Comparison of ENCODE assay signal across 8 cellular contexts in the genomic region with DNA sequence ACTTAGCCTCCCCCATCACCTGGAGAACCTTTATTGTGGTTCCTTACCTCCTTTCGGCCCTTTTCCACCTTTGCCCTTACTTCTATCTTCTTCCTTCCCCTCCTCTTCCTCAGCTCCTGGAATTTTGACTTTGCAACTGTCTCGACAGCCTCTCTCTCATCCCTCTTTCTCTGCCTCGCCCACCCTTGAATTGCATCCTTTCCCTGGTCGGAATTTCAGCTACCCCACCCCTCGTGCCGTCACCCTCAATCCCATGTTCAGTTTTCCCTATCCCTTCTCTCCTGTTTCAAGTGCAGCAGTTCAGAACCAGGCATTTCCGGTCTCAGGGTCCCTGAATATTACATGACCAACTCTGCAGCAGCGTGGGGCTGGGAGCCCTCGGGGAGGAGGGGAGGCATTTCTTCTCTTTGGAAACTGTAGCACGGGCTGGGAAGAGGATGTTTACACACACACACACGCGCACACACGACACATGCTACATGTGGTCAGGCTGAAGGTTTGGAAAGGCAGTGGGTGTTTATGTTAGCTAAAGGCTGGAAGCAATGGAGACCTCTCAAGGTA. TPM values are rescaled to one million over a fixed set of nuclear protein-coding genes. Genes with fewer than 3 reads are reported as not detected.
DNase-seq lines count a peak whose midpoint lies in the region; ATAC-seq and TF ChIP-seq lines count a peak whose summit lies in the region.

No MANE protein-coding gene starts in this region.

- no peak overlapping the region for H2AK5ac ChIP-seq in H9 (ENCODE audit: insufficient read length, low read length)

- no peak overlapping the region for H4K5ac ChIP-seq in H9 (ENCODE audit: insufficient read length, low read depth, low read length)

- CTCF ChIA-PET in T-cell (lab: Charles Lee): interaction anchor here in 1 of 2 donors (0.5 kb wide), 1 partner anchor 35 kb away, joined by 3 read pairs; no protein-coding TSS in a partner anchor
- CTCF ChIA-PET in naive thymus-derived CD4-positive, alpha-beta T cell (lab: Charles Lee): interaction anchor here (1.0 to 1.2 kb wide), 2 partner anchors 17 to 47 kb away, joined by 3 to 4 read pairs; no protein-coding TSS in a partner anchor

- H3K27ac ChIP-seq in H9 (ENCODE audit: insufficient read length, low read depth, low read length): no peak overlapping the region
- peak overlapping the region; percentile 85 for H3K27ac ChIP-seq in naive thymus-derived CD4-positive, alpha-beta T cell (ENCODE audit: low read depth, low read length)

- peak overlapping the region; percentile 87 for H3K4me3 ChIP-seq in naive thymus-derived CD4-positive, alpha-beta T cell (ENCODE audit: low read length)

- peak overlapping the region; percentile 41 to 72 (median 53) for H3K27ac Mint-ChIP-seq in H9
- peak overlapping the region; percentile 84 to 86 for H3K27ac Mint-ChIP-seq in T-cell
- peak overlapping the region; percentile 79 to 95 (median 86) for H3K27ac Mint-ChIP-seq in naive thymus-derived CD4-positive, alpha-beta T cell

- H4K8ac ChIP-seq in H9 (replicated peaks; ENCODE audit: insufficient read length, low read depth, low read length): no peak overlapping the region

- no peaks in the 10 kb centered on the region for H3K27me3 Mint-ChIP-seq in H9 (ENCODE audit: low read depth)
- H3K27me3 Mint-ChIP-seq in T-cell: no peaks in the 10 kb centered on the region
- H3K27me3 Mint-ChIP-seq in naive thymus-derived CD4-positive, alpha-beta T cell: peaks cover 0 to 2% (median 0%) of the 10 kb centered on the region in 5 donors

- peaks cover 7% of the 10 kb centered on the region for H3K79me1 ChIP-seq in H9 (ENCODE audit: insufficient read depth, low read depth, low read length, poor library complexity, severe bottlenecking)

- no peak overlapping the region for H2BK5ac ChIP-seq in H9 (ENCODE audit: insufficient read length, low read length)

- peaks cover 0 to 14% (median 0%) of the 10 kb centered on the region in 3 experiments for H3K36me3 ChIP-seq in naive thymus-derived CD4-positive, alpha-beta T cell (ENCODE audit: control insufficient read depth in 2 of 3, insufficient read depth in 3 of 3, low read length in 3 of 3)

- intact Hi-C loops in naive thymus-derived CD4-positive, alpha-beta T cell (cut with micrococcal nuclease): loop anchor here (1.0 to 10.0 kb wide), 10 partner anchors 27 to 691 kb away; a partner anchor contains a TSS

- no CpG with 5 or more reads among the region's 13 CpGs for WGBS in H9 (ENCODE audit: extremely low coverage, insufficient read length, low lambda C conversion rate)

- H2BK120ac ChIP-seq in H9 (ENCODE audit: low read depth, low read length, poor library complexity, severe bottlenecking): no peak overlapping the region

- H3K9me3 Mint-ChIP-seq in H9 (no peaks in the 10 kb centered on the region), T-cell (no peaks in the 10 kb centered on the region)
- no peaks in the 10 kb centered on the region for H3K9me3 Mint-ChIP-seq in naive thymus-derived CD4-positive, alpha-beta T cell

- H2BK15ac ChIP-seq in H9 (ENCODE audit: low read depth, low read length): no peak overlapping the region

- H4K91ac ChIP-seq in H9 (ENCODE audit: insufficient read length, low read depth, low read length): no peak overlapping the region

- H3K56ac ChIP-seq in H9 (ENCODE audit: insufficient read length, low read depth, low read length): no peak overlapping the region

- POLR2A ChIA-PET in T-cell (lab: Charles Lee): interaction anchor here in 1 of 2 donors (0.6 kb wide), 1 partner anchor 17 kb away, joined by 13 read pairs; no protein-coding TSS in a partner anchor
- POLR2A ChIA-PET in naive thymus-derived CD4-positive, alpha-beta T cell (lab: Charles Lee): interaction anchor here (0.6 to 1.6 kb wide), 3 partner anchors 9 to 124 kb away, joined by 4 read pairs; a partner anchor contains a TSS

- peak overlapping the region; percentile 83 for H3K4me2 ChIP-seq in H9 (ENCODE audit: insufficient read depth, insufficient read length, low read length)

- peak; percentile 57 for DNase-seq in AG09319 (ENCODE audit: extremely low read depth, low read depth)
- DNase-seq in H9: no peak
- DNase-seq in T-cell: peak in 2 of 34 experiments; percentile 7 to 16
- peak; percentile 37 to 46 for DNase-seq in erythroblast (lab: John Stamatoyannopoulos, UW)
- DNase-seq in naive thymus-derived CD4-positive, alpha-beta T cell: peak in 3 of 9 donors; percentile 8 to 32 (median 10)
- DNase-seq in NCI-H2107 (lab: John Stamatoyannopoulos, UW): no peak
- no peak for DNase-seq in KG1 (lab: John Stamatoyannopoulos, UW)
- DNase-seq in cerebellar nuclear complex (lab: John Stamatoyannopoulos, UW): no peak

- no peak for TF ChIP-seq CTCF in AG09319 (IDR thresholded peaks at IDR 0.05; ENCODE audit: low read depth, low read length)
- no peak for TF ChIP-seq CTCF in H9 (conservative IDR thresholded peaks at IDR 0.05)

- no peaks in the 10 kb centered on the region for H3K27me3 ChIP-seq in H9 (ENCODE audit: insufficient read depth, low read length)
- H3K27me3 ChIP-seq in naive thymus-derived CD4-positive, alpha-beta T cell (ENCODE audit: control insufficient read depth in 2 of 2, insufficient read depth in 2 of 2, low read length in 2 of 2): no peaks in the 10 kb centered on the region

- TF ChIP-seq POLR2A in erythroblast (IDR thresholded peaks at IDR 0.05; ENCODE audit: low read length): no peak

- H3K18ac ChIP-seq in H9 (ENCODE audit: insufficient read length, low read depth, low read length): no peak overlapping the region

- no peak overlapping the region for H2BK12ac ChIP-seq in H9 (ENCODE audit: insufficient read length, low read depth, low read length)

- peaks cover 0 to 8% (median 0%) of the 10 kb centered on the region in 3 experiments; a peak in 2 of 7 replicates for H3K36me3 Mint-ChIP-seq in H9 (ENCODE audit: insufficient read depth in 1 of 3, low read depth in 3 of 3)
- peaks cover 6% of the 10 kb centered on the region for H3K36me3 Mint-ChIP-seq in T-cell
- H3K36me3 Mint-ChIP-seq in naive thymus-derived CD4-positive, alpha-beta T cell: peaks cover 0 to 12% (median 4%) of the 10 kb centered on the region in 5 donors

- no peak overlapping the region for H2BK20ac ChIP-seq in H9 (ENCODE audit: low read depth, low read length, poor library complexity, severe bottlenecking)

- H3K4me3 Mint-ChIP-seq in H9: peak overlapping the region; percentile 82 to 89
- peak overlapping the region; percentile 91 to 92 (median 91) for H3K4me3 Mint-ChIP-seq in T-cell
- H3K4me3 Mint-ChIP-seq in naive thymus-derived CD4-positive, alpha-beta T cell: peak overlapping the region; percentile 79 to 99 (median 90)

- H3K79me2 ChIP-seq in H9 (ENCODE audit: insufficient read depth, low read length): peaks cover 8% of the 10 kb centered on the region; the same call in 1 of the 2 replicates

- H3T11ph ChIP-seq in H9 (ENCODE audit: low read length): no peak overlapping the region

- H2AFZ ChIP-seq in H9 (ENCODE audit: low read length): no peak overlapping the region

- no peak for ATAC-seq in T-cell (replicated peaks in 1 of 4)
- ATAC-seq in naive thymus-derived CD4-positive, alpha-beta T cell: no peak

- no peak overlapping the region for H3K14ac ChIP-seq in H9 (ENCODE audit: insufficient read depth, low read length)

- H3K9ac ChIP-seq in H9 (ENCODE audit: extremely low read depth, insufficient read length, low read length): peak overlapping the region; percentile 42

- H3K4me1 Mint-ChIP-seq in H9 (peaks cover 18 to 20% of the 10 kb centered on the region in 2 experiments), T-cell (peaks cover 40 to 49% (median 46%) of the 10 kb centered on the region in 3 donors)
- H3K4me1 Mint-ChIP-seq in naive thymus-derived CD4-positive, alpha-beta T cell: peaks cover 34 to 46% (median 41%) of the 10 kb centered on the region in 7 donors

- peaks cover 7% of the 10 kb centered on the region for H3K23me2 ChIP-seq in H9 (ENCODE audit: insufficient read length, low read depth, low read length, poor library complexity, severe bottlenecking)

- no peaks in the 10 kb centered on the region for H3K9me3 ChIP-seq in H9 (ENCODE audit: control insufficient read depth, low read depth, low read length)
- H3K9me3 ChIP-seq in naive thymus-derived CD4-positive, alpha-beta T cell (ENCODE audit: control insufficient read depth in 2 of 3, low read length in 3 of 3): no peaks in the 10 kb centered on the region

- H3K4me1 ChIP-seq in H9 (ENCODE audit: insufficient read depth, low read length): no peaks in the 10 kb centered on the region; the same call in 1 of the 2 replicates
- H3K4me1 ChIP-seq in naive thymus-derived CD4-positive, alpha-beta T cell (ENCODE audit: control insufficient read depth in 2 of 2, insufficient read depth in 2 of 2, low read length in 2 of 2): peaks cover 17 to 27% of the 10 kb centered on the region in 2 donors

- H4K20me1 ChIP-seq in H9 (ENCODE audit: control insufficient read depth, insufficient read depth, insufficient read length): no peaks in the 10 kb centered on the region

- no peak overlapping the region for H3K23ac ChIP-seq in H9 (ENCODE audit: insufficient read length, low read depth, low read length)

- no peak overlapping the region for H3K4ac ChIP-seq in H9 (ENCODE audit: low read depth, low read length)

RNA-seq across cellular contexts. Expression of a gene that starts 0.9 kb away (rescaled TPM):
- total RNA-seq in H9 (2021) (64.3 and 68.8 TPM in 2 replicates), T-cell (100 to 1,000 TPM; 156 to 189 (median 164) TPM)
- total RNA-seq in naive thymus-derived CD4-positive, alpha-beta T cell: 100 to 1,000 TPM in 4 of 5 experiments, 10 to 100 TPM in 1; 88.8 to 142 (median 125) TPM
- polyA plus RNA-seq in naive thymus-derived CD4-positive, alpha-beta T cell: 10 to 100 TPM in 1 of 2 donors, 1 to 10 TPM in 1; 8.3 to 20.4 TPM

RNA-seq across cellular contexts. Expression of a gene that starts 27.1 kb away (rescaled TPM):
- total RNA-seq in H9 (2021) (63.3 and 66.6 TPM in 2 replicates), T-cell (10 to 100 TPM; 24.2 to 41.7 (median 31.4) TPM)
- 10 to 100 TPM; 22.9 to 42.7 (median 26.8) TPM for total RNA-seq in naive thymus-derived CD4-positive, alpha-beta T cell
- 1 to 10 TPM; 1.5 to 2.2 TPM for polyA plus RNA-seq in naive thymus-derived CD4-positive, alpha-beta T cell

RNA-seq across cellular contexts. Expression of a gene that starts 38.1 kb away (rescaled TPM):
- total RNA-seq in H9 (2021) (244 and 247 TPM in 2 replicates), T-cell (10 to 100 TPM; 45.7 to 63.5 (median 57.0) TPM)
- total RNA-seq in naive thymus-derived CD4-positive, alpha-beta T cell: 100 to 1,000 TPM in 1 of 5 experiments, 10 to 100 TPM in 4; 42.3 to 133 (median 44.0) TPM
- polyA plus RNA-seq in naive thymus-derived CD4-positive, alpha-beta T cell: 100 to 1,000 TPM; 215 to 273 TPM

RNA-seq across cellular contexts. Expression of a gene that starts 45.3 kb away (rescaled TPM):
- total RNA-seq in H9 (2021) (not detected in 2 replicates), T-cell (not detected)
- total RNA-seq in naive thymus-derived CD4-positive, alpha-beta T cell: under 1 TPM in 1 of 5 experiments, not detected in 4; 0.39 TPM
- polyA plus RNA-seq in naive thymus-derived CD4-positive, alpha-beta T cell: under 1 TPM in 1 of 2 donors, not detected in 1; 0.39 TPM

Comparison
In these comparisons a context has a peak if more than half of its experiments do, and no peak if none do; other contexts are left out.
1. DNase-seq: peak in AG09319 (single experiment) and erythroblast (2 of 2); none in H9 (single experiment), NCI-H2107 (single experiment), KG1 (single experiment) and cerebellar nuclear complex (0 of 2).
2. Peak in every context shown above with its lines, with median percentiles within 50 percentile points of each other: H3K27ac Mint-ChIP-seq and H3K4me3 Mint-ChIP-seq.